In genomic region chr14:63297387-63297786, GRCh38 we compare ENCODE assay signal across 43 cellular contexts. TPM values are rescaled to one million over a fixed set of nuclear protein-coding genes. Genes with fewer than 3 reads are reported as not detected.
"Had no signal": no experiment of that assay in that cellular context is flagged by ENCODE, and none has a peak within 500 bp of the region (broad histone marks: within the 10 kb centered on the region; RNA-seq: fewer than 3 reads in every experiment).

No MANE protein-coding gene starts in this region.

- ATAC-seq: activated CD4-positive, alpha-beta T cell treated with anti-CD3 and anti-CD28 coated beads for 36 hours; activated CD8-positive, alpha-beta memory T cell treated with anti-CD3 and anti-CD28 coated beads, Interleukin-2, amount 10 ng/mL, durations not matched to agents 7 days and 5 days; activated CD8-positive, alpha-beta T cell treated with anti-CD3 and anti-CD28 coated beads, Interleukin-2, amount 10 ng/mL, durations not matched to agents 7 days and 5 days; activated naive CD4-positive, alpha-beta T cell treated with anti-CD3 and anti-CD28 coated beads, Interleukin-2, amount 50 U/mL, for 72 hours; gastroesophageal sphincter; heart right ventricle; T-cell had no signal

- H3K9me3 ChIP-seq: ascending aorta, breast epithelium, esophagus squamous epithelium, gastroesophageal sphincter had no signal

- H3K27me3 ChIP-seq: ascending aorta, breast epithelium, gastroesophageal sphincter, heart right ventricle had no signal

- H3K4me3 Mint-ChIP-seq: activated CD4-positive, alpha-beta memory T cell treated with anti-CD3 and anti-CD28 coated beads for 36 hours; activated CD4-positive, alpha-beta T cell treated with anti-CD3 and anti-CD28 coated beads for 36 hours; activated CD4-positive, alpha-beta T cell treated with anti-CD3 and anti-CD28 coated beads, Interleukin-2, amount 10 ng/mL, durations not matched to agents 24 days and 14 days; activated CD8-positive, alpha-beta memory T cell treated with anti-CD3 and anti-CD28 coated beads, Interleukin-2, amount 10 ng/mL, durations not matched to agents 7 days and 5 days; activated CD8-positive, alpha-beta T cell treated with anti-CD3 and anti-CD28 coated beads, Interleukin-2, amount 10 ng/mL, durations not matched to agents 7 days and 5 days; activated naive CD4-positive, alpha-beta T cell treated with anti-CD3 and anti-CD28 coated beads, Interleukin-2, amount 10 ng/mL, durations not matched to agents 7 days and 5 days; activated naive CD8-positive, alpha-beta T cell treated with anti-CD3 and anti-CD28 coated beads, Interleukin-2, amount 10 ng/mL, durations not matched to agents 7 days and 5 days; activated T-helper 1 cell treated with anti-CD3 and anti-CD28 coated beads, Interleukin-12 subunit alpha, Interleukin-12 subunit beta, Interleukin-2, Interleukin-4 antibody, amounts not matched to agents 30 ng/mL and 10 ng/mL and 1 ng/mL, durations not matched to agents 14 hours and 24 hours and 36 hours; brain; central memory CD8-positive, alpha-beta T cell; dendritic cell treated with granulocyte-macrophage colony-stimulating factor and Interleukin-4, amounts not matched to agents 40 ng/mL and 50 ng/mL, for 4 days; endodermal cell; T-cell; T-helper 1 cell treated with Interleukin-12 subunit alpha and Interleukin-12 subunit beta and Interleukin-4 antibody, amounts not matched to agents 30 μg/mL and 1 μg/mL, for 36 hours had no signal

- H3K4me3 ChIP-seq: ascending aorta, breast epithelium, coronary artery, dorsolateral prefrontal cortex, esophagus squamous epithelium, gastroesophageal sphincter, heart right ventricle had no signal

- DNase-seq: activated CD4-positive, alpha-beta memory T cell treated with anti-CD3 and anti-CD28 coated beads for 36 hours; activated CD4-positive, alpha-beta T cell treated with anti-CD3 and anti-CD28 coated beads for 36 hours; activated CD4-positive, alpha-beta T cell treated with anti-CD3 and anti-CD28 coated beads, Interleukin-2, amount 10 ng/mL, durations not matched to agents 24 days and 14 days; activated CD4-positive, CD25-positive, alpha-beta regulatory T cell; activated CD4-positive, CD25-positive, alpha-beta regulatory T cell treated with anti-CD3 and anti-CD28 coated beads, Interleukin-2, amount 50 U/mL, for 72 hours; activated CD8-positive, alpha-beta memory T cell treated with anti-CD3 and anti-CD28 coated beads, Interleukin-2, amount 10 ng/mL, durations not matched to agents 7 days and 5 days; activated CD8-positive, alpha-beta memory T cell treated with anti-CD3 and anti-CD28 coated beads, Interleukin-2, amount 50 U/mL, for 4 hours; activated CD8-positive, alpha-beta T cell treated with anti-CD3 and anti-CD28 coated beads, Interleukin-2, amount 10 ng/mL, durations not matched to agents 7 days and 5 days; activated effector memory CD4-positive, alpha-beta T cell treated with anti-CD3 and anti-CD28 coated beads, Interleukin-2, amount 50 U/mL, for 16 hours; activated naive CD4-positive, alpha-beta T cell; activated naive CD4-positive, alpha-beta T cell treated with anti-CD3 and anti-CD28 coated beads, Interleukin-2, amount 10 ng/mL, durations not matched to agents 7 days and 5 days; activated naive CD8-positive, alpha-beta T cell treated with anti-CD3 and anti-CD28 coated beads, Interleukin-2, amount 10 ng/mL, durations not matched to agents 7 days and 5 days; activated T-cell treated with anti-CD3 and anti-CD28 coated beads, Interleukin-2, amount 50 U/mL, for 1 hour; activated T-cell treated with anti-CD3 and anti-CD28 coated beads, Interleukin-2, amount 50 U/mL, for 48 hours; dorsolateral prefrontal cortex; effector memory CD4-positive, alpha-beta T cell; endodermal cell; esophagus squamous epithelium; foreskin melanocyte; heart right ventricle; T-cell; T1000; WERI-Rb-1 had no signal

- H3K27me3 Mint-ChIP-seq: brain; dendritic cell treated with granulocyte-macrophage colony-stimulating factor and Interleukin-4, amounts not matched to agents 40 ng/mL and 50 ng/mL, for 4 days had no signal

- H3K36me3 Mint-ChIP-seq: activated CD4-positive, alpha-beta memory T cell treated with anti-CD3 and anti-CD28 coated beads for 36 hours; activated CD8-positive, alpha-beta memory T cell treated with anti-CD3 and anti-CD28 coated beads, Interleukin-2, amount 10 ng/mL, durations not matched to agents 7 days and 5 days; activated naive CD4-positive, alpha-beta T cell treated with anti-CD3 and anti-CD28 coated beads, Interleukin-2, amount 10 ng/mL, durations not matched to agents 7 days and 5 days; activated naive CD4-positive, alpha-beta T cell treated with anti-CD3 and anti-CD28 coated beads, Interleukin-2, amount 50 U/mL, for 72 hours; activated naive CD8-positive, alpha-beta T cell treated with anti-CD3 and anti-CD28 coated beads, Interleukin-2, amount 10 ng/mL, durations not matched to agents 7 days and 5 days; T-cell had no signal

- H3K36me3 ChIP-seq: breast epithelium, WERI-Rb-1 had no signal

- H3K4me1 ChIP-seq: ascending aorta, breast epithelium, esophagus squamous epithelium, gastroesophageal sphincter had no signal

- H3K27ac Mint-ChIP-seq: activated CD4-positive, alpha-beta memory T cell treated with anti-CD3 and anti-CD28 coated beads for 36 hours; activated CD4-positive, alpha-beta T cell treated with anti-CD3 and anti-CD28 coated beads for 36 hours; activated CD4-positive, alpha-beta T cell treated with anti-CD3 and anti-CD28 coated beads, Interleukin-2, amount 10 ng/mL, durations not matched to agents 24 days and 14 days; activated CD8-positive, alpha-beta memory T cell treated with anti-CD3 and anti-CD28 coated beads, Interleukin-2, amount 10 ng/mL, durations not matched to agents 7 days and 5 days; activated CD8-positive, alpha-beta T cell treated with anti-CD3 and anti-CD28 coated beads, Interleukin-2, amount 10 ng/mL, durations not matched to agents 7 days and 5 days; activated naive CD4-positive, alpha-beta T cell treated with anti-CD3 and anti-CD28 coated beads, Interleukin-2, amount 10 ng/mL, durations not matched to agents 7 days and 5 days; activated naive CD4-positive, alpha-beta T cell treated with anti-CD3 and anti-CD28 coated beads, Interleukin-2, amount 50 U/mL, for 72 hours; activated naive CD8-positive, alpha-beta T cell treated with anti-CD3 and anti-CD28 coated beads, Interleukin-2, amount 10 ng/mL, durations not matched to agents 7 days and 5 days; activated T-helper 1 cell treated with anti-CD3 and anti-CD28 coated beads, Interleukin-12 subunit alpha, Interleukin-12 subunit beta, Interleukin-2, Interleukin-4 antibody, amounts not matched to agents 30 ng/mL and 10 ng/mL and 1 ng/mL, durations not matched to agents 14 hours and 24 hours and 36 hours; activated T-helper 2 cell treated with anti-CD3 and anti-CD28 coated beads, Interferon-gamma antibody, Interleukin-2, Interleukin-4, amounts not matched to agents 10 μg/mL and 5 μg/mL and 100 μg/mL, durations not matched to agents 14 hours and 24 hours and 36 hours; dendritic cell treated with granulocyte-macrophage colony-stimulating factor and Interleukin-4, amounts not matched to agents 40 ng/mL and 50 ng/mL, for 4 days; endodermal cell; T-cell; T-helper 1 cell treated with Interleukin-12 subunit alpha and Interleukin-12 subunit beta and Interleukin-4 antibody, amounts not matched to agents 30 μg/mL and 1 μg/mL, for 36 hours had no signal

- H3K27ac ChIP-seq: epithelial cell of prostate, gastroesophageal sphincter, WERI-Rb-1 had no signal

- H3K9me3 Mint-ChIP-seq: activated CD4-positive, alpha-beta memory T cell treated with anti-CD3 and anti-CD28 coated beads for 36 hours; activated CD4-positive, alpha-beta T cell treated with anti-CD3 and anti-CD28 coated beads, Interleukin-2, amount 10 ng/mL, durations not matched to agents 24 days and 14 days; activated naive CD4-positive, alpha-beta T cell treated with anti-CD3 and anti-CD28 coated beads, Interleukin-2, amount 10 ng/mL, durations not matched to agents 7 days and 5 days; activated naive CD4-positive, alpha-beta T cell treated with anti-CD3 and anti-CD28 coated beads, Interleukin-2, amount 50 U/mL, for 72 hours; activated naive CD8-positive, alpha-beta T cell treated with anti-CD3 and anti-CD28 coated beads, Interleukin-2, amount 10 ng/mL, durations not matched to agents 7 days and 5 days; activated T-helper 1 cell treated with anti-CD3 and anti-CD28 coated beads, Interleukin-12 subunit alpha, Interleukin-12 subunit beta, Interleukin-2, Interleukin-4 antibody, amounts not matched to agents 30 ng/mL and 10 ng/mL and 1 ng/mL, durations not matched to agents 14 hours and 24 hours and 36 hours; activated T-helper 2 cell treated with anti-CD3 and anti-CD28 coated beads, Interferon-gamma antibody, Interleukin-2, Interleukin-4, amounts not matched to agents 10 μg/mL and 5 μg/mL and 100 μg/mL, durations not matched to agents 14 hours and 24 hours and 36 hours; central memory CD8-positive, alpha-beta T cell; dendritic cell treated with granulocyte-macrophage colony-stimulating factor and Interleukin-4, amounts not matched to agents 40 ng/mL and 50 ng/mL, for 4 days; endodermal cell; T-cell; T-helper 1 cell treated with Interleukin-12 subunit alpha and Interleukin-12 subunit beta and Interleukin-4 antibody, amounts not matched to agents 30 μg/mL and 1 μg/mL, for 36 hours had no signal

RNA-seq across cellular contexts. Expression of gene GPHB5, which starts 21.3 kb away (rescaled TPM):
- total RNA-seq: activated CD4-positive, alpha-beta memory T cell treated with anti-CD3 and anti-CD28 coated beads for 36 hours; activated CD4-positive, alpha-beta T cell treated with anti-CD3 and anti-CD28 coated beads for 36 hours; activated CD4-positive, alpha-beta T cell treated with anti-CD3 and anti-CD28 coated beads, Interleukin-2, amount 10 ng/mL, durations not matched to agents 24 days and 14 days; activated CD8-positive, alpha-beta memory T cell treated with anti-CD3 and anti-CD28 coated beads for 36 hours; activated CD8-positive, alpha-beta memory T cell treated with anti-CD3 and anti-CD28 coated beads, Interleukin-2, amount 10 ng/mL, durations not matched to agents 7 days and 5 days; activated CD8-positive, alpha-beta T cell treated with anti-CD3 and anti-CD28 coated beads, Interleukin-2, amount 10 ng/mL, durations not matched to agents 7 days and 5 days; activated naive CD4-positive, alpha-beta T cell treated with anti-CD3 and anti-CD28 coated beads, Interleukin-2, amount 50 U/mL, for 72 hours; activated naive CD8-positive, alpha-beta T cell treated with anti-CD3 and anti-CD28 coated beads, Interleukin-2, amount 10 ng/mL, durations not matched to agents 7 days and 5 days; activated T-helper 1 cell treated with anti-CD3 and anti-CD28 coated beads, Interleukin-12 subunit alpha, Interleukin-12 subunit beta, Interleukin-2, Interleukin-4 antibody, amounts not matched to agents 30 ng/mL and 10 ng/mL and 1 ng/mL, durations not matched to agents 14 hours and 24 hours and 36 hours; activated T-helper 2 cell treated with anti-CD3 and anti-CD28 coated beads, Interferon-gamma antibody, Interleukin-2, Interleukin-4, amounts not matched to agents 10 μg/mL and 5 μg/mL and 100 μg/mL, durations not matched to agents 14 hours and 24 hours and 36 hours; ascending aorta; breast epithelium; cardiac septum; cerebellum; endodermal cell; esophagus squamous epithelium; fibroblast of lung; fibroblast of villous mesenchyme; gastroesophageal sphincter; glomerular endothelial cell; heart right ventricle; T-cell; T-helper 2 cell treated with Interferon-gamma antibody and Interleukin-4, amounts not matched to agents 100 ng/mL and 5 ng/mL, for 36 hours had no signal
- polyA plus RNA-seq: esophagus, fibroblast of lung, heart right ventricle had no signal
